ENCODE assay signal across 18 cellular contexts in genomic region chr4:89070041-89070440, GRCh38.
DNase-seq lines count a peak whose midpoint lies in the region; ATAC-seq lines count a peak whose summit lies in the region.
"Had no signal": no experiment of that assay in that cellular context is flagged by ENCODE, and none has a peak within 500 bp of the region (broad histone marks: within the 10 kb centered on the region; RNA-seq: fewer than 3 reads in every experiment).

No MANE protein-coding gene starts in this region.

- ATAC-seq in GM19023 (IDR thresholded peaks at IDR 0.05; ENCODE audit: unreplicated experiment) = peak; percentile 64
- ATAC-seq in HG02610 (IDR thresholded peaks at IDR 0.05; ENCODE audit: unreplicated experiment) = peak; percentile 47
- peak; percentile 62 for ATAC-seq in HG03159 (IDR thresholded peaks at IDR 0.05; ENCODE audit: unreplicated experiment)
- ATAC-seq: body of pancreas; stimulated activated effector memory CD8-positive, alpha-beta T cell treated with anti-CD3 and anti-CD28 coated beads, Interleukin-12 subunit alpha, Interleukin-12 subunit beta, amount 100 ng/mL, for 72 hours had no signal

- H3K27ac ChIP-seq in caudate nucleus (ENCODE audit: low read depth, low read length) = no peak overlapping the region
- H3K27ac ChIP-seq: body of pancreas, colonic mucosa, VCaP had no signal

- DNase-seq in activated naive CD4-positive, alpha-beta T cell (lab: John Stamatoyannopoulos, UW) = no peak
- no peak for DNase-seq in islet precursor cell
- no peak for DNase-seq in caudate nucleus (lab: John Stamatoyannopoulos, UW)
- DNase-seq in COLO668 (lab: John Stamatoyannopoulos, UW; ENCODE audit: unreplicated experiment) = no peak
- DNase-seq: activated CD4-positive, alpha-beta memory T cell treated with anti-CD3 and anti-CD28 coated beads, Interleukin-2, amount 10 ng/mL, durations not matched to agents 7 days and 5 days; activated T-cell treated with anti-CD3 and anti-CD28 coated beads, Interleukin-2, amount 50 U/mL, for 24 hours; body of pancreas; colonic mucosa; H7; hypothalamus; NCI-H1694; nephron progenitor cell; Right ventricle myocardium superior had no signal
